In the genomic region with DNA sequence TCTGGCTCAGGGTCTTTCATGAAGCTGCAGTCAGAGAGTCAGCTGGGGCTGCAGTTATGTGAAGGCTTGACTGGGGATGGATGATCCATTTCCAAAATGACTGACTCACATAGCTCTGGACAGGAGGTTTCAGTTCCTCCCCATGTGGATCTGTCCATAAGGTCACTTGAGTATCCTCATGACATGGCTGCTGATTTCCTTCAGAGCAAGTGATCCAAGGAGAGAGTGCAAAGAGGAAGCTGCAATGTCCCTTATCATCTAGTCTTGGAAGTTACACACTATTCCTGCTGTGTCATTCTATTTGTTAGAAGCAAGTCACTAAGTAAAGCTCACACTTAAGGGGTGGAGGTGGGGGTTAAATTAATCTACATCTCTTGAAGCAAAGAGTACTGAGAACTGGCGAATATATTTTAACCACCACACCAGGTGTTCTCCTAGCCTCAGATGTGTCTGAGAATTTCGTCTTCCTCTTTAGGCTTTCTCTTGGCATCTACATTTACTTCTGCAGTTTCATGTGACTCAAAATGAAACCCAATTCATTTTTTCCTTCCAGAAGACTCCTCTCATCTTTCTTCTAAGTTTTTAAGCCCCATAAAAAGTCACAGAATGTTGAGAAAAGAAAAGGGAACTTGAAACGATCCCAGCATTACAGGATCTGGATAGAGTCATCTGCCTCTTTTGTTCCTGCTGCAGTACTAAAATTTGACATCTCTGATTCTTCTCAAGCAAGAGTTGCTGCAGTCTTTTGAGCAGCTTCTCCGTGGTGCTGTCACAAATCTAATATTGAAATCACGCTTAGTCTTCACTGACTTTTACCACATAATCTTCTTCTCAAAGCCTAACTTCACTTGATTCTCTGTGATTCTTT, we compare ENCODE assay signal across 12 cellular contexts. TPM values are rescaled to one million over a fixed set of nuclear protein-coding genes. Genes with fewer than 3 reads are reported as not detected.
A peak's percentile ranks its signal among the peaks of the same experiment; 100 is the strongest.
DNase-seq lines count a peak whose midpoint lies in the region; ATAC-seq and TF ChIP-seq lines count a peak whose summit lies in the region.
"Had no signal": no experiment of that assay in that cellular context is flagged by ENCODE, and none has a peak within 500 bp of the region (broad histone marks: within the 10 kb centered on the region; RNA-seq: fewer than 3 reads in every experiment).

No MANE protein-coding gene starts in this region.

- TF ChIP-seq CTCF in CD8-positive, alpha-beta T cell (IDR thresholded peaks at IDR 0.05) = no peak

- peaks cover 4% of the 10 kb centered on the region for H3K9me3 Mint-ChIP-seq in activated naive CD8-positive, alpha-beta T cell treated with anti-CD3 and anti-CD28 coated beads, Interleukin-2, amount 50 U/mL, for 24 hours
- no peaks in the 10 kb centered on the region for H3K9me3 Mint-ChIP-seq in CD8-positive, alpha-beta T cell

- peaks cover 24% of the 10 kb centered on the region for H3K4me1 Mint-ChIP-seq in activated naive CD8-positive, alpha-beta T cell treated with anti-CD3 and anti-CD28 coated beads, Interleukin-2, amount 50 U/mL, for 24 hours
- H3K4me1 Mint-ChIP-seq in CD8-positive, alpha-beta T cell (ENCODE audit: low read depth) = peaks cover 7% of the 10 kb centered on the region

- intact Hi-C loops in CD8-positive, alpha-beta T cell (cut with DNase I, micrococcal nuclease) = loop anchor here (5.0 to 10.0 kb wide), 3 partner anchors 315 to 548 kb away; no protein-coding TSS in a partner anchor
- intact Hi-C loops in sciatic nerve (cut with DNase I) = no loop called here

- peaks cover 6% of the 10 kb centered on the region for H3K27me3 Mint-ChIP-seq in activated naive CD8-positive, alpha-beta T cell treated with anti-CD3 and anti-CD28 coated beads, Interleukin-2, amount 50 U/mL, for 24 hours
- peaks cover 6% of the 10 kb centered on the region for H3K27me3 Mint-ChIP-seq in CD8-positive, alpha-beta T cell (ENCODE audit: low read depth)

- POLR2A ChIA-PET in CD8-positive, alpha-beta T cell (lab: Charles Lee) = no interaction called here

- H3K9me3 ChIP-seq in CD8-positive, alpha-beta T cell (ENCODE audit: low read length) = no peaks in the 10 kb centered on the region

- no peaks in the 10 kb centered on the region for H3K36me3 ChIP-seq in CD8-positive, alpha-beta T cell (ENCODE audit: insufficient read depth, low read length)

- H3K27me3 ChIP-seq in CD8-positive, alpha-beta T cell (ENCODE audit: insufficient read depth, low read length) = no peaks in the 10 kb centered on the region

- CTCF ChIA-PET in CD8-positive, alpha-beta T cell (lab: Charles Lee) = no interaction called here

- H3K27ac ChIP-seq in CD8-positive, alpha-beta T cell (ENCODE audit: low read depth, low read length) = no peak overlapping the region

- no peak for DNase-seq in activated naive CD8-positive, alpha-beta T cell treated with anti-CD3 and anti-CD28 coated beads, Interleukin-2, amount 50 U/mL, for 24 hours
- no peak for DNase-seq in CD8-positive, alpha-beta T cell
- DNase-seq in sciatic nerve (ENCODE audit: low spot score) = no peak
- DNase-seq in HCEC 1CT = no peak
- no peak for DNase-seq in H4 (ENCODE audit: low spot score)
- DNase-seq: effector CD8-positive, alpha-beta T cell; GDM1; NCI-H2227 treated with DMSO at 0.1 percent for 48 hours had no signal

- H3K4me3 ChIP-seq in CD8-positive, alpha-beta T cell (ENCODE audit: low read depth, low read length) = no peak overlapping the region

- peak overlapping the region; percentile 31 for H3K4me3 Mint-ChIP-seq in activated naive CD8-positive, alpha-beta T cell treated with anti-CD3 and anti-CD28 coated beads, Interleukin-2, amount 50 U/mL, for 24 hours
- no peak overlapping the region for H3K4me3 Mint-ChIP-seq in CD8-positive, alpha-beta T cell

- ATAC-seq in GM18508 (IDR thresholded peaks at IDR 0.05; ENCODE audit: insufficient read depth, unreplicated experiment) (peak; percentile 73), GM21528 (IDR thresholded peaks at IDR 0.05; ENCODE audit: low FRiP score, unreplicated experiment) (peak; percentile 90), HG03457 (IDR thresholded peaks at IDR 0.05; ENCODE audit: unreplicated experiment) (peak; percentile 78), sciatic nerve (no peak)
- peak; percentile 81 for ATAC-seq in activated naive CD8-positive, alpha-beta T cell treated with anti-CD3 and anti-CD28 coated beads, Interleukin-2, amount 50 U/mL, for 24 hours
- ATAC-seq in CD8-positive, alpha-beta T cell = no peak

- H3K4me1 ChIP-seq in CD8-positive, alpha-beta T cell (ENCODE audit: insufficient read depth, low read length) = no peaks in the 10 kb centered on the region

- no peaks in the 10 kb centered on the region for H3K36me3 Mint-ChIP-seq in activated naive CD8-positive, alpha-beta T cell treated with anti-CD3 and anti-CD28 coated beads, Interleukin-2, amount 50 U/mL, for 24 hours (ENCODE audit: low read depth)
- H3K36me3 Mint-ChIP-seq in CD8-positive, alpha-beta T cell = no peaks in the 10 kb centered on the region

- peak overlapping the region; percentile 56 for H3K27ac Mint-ChIP-seq in activated naive CD8-positive, alpha-beta T cell treated with anti-CD3 and anti-CD28 coated beads, Interleukin-2, amount 50 U/mL, for 24 hours
- H3K27ac Mint-ChIP-seq in CD8-positive, alpha-beta T cell = no peak overlapping the region

RNA-seq across cellular contexts. Expression of gene GRPR, which starts 3.8 kb away (rescaled TPM):
- under 1 TPM in 1 of 2 experiments, not detected in 1; 0.17 TPM for total RNA-seq in CD8-positive, alpha-beta T cell
- 0.40 TPM for total RNA-seq in sciatic nerve
- total RNA-seq in H4 (2014; rRNA removed; shearing (Covaris generic)) = not detected in 2 replicates

RNA-seq across cellular contexts. Expression of gene MAGEB17, which starts 47.7 kb away (rescaled TPM):
- not detected for total RNA-seq in CD8-positive, alpha-beta T cell
- total RNA-seq in sciatic nerve = not detected
- total RNA-seq in H4 (2014; rRNA removed; shearing (Covaris generic)) = not detected in 2 replicates
- total RNA-seq: lung microvascular endothelial cell had no signal

Comparison
In these comparisons a context has a peak if more than half of its experiments do, and no peak if none do; other contexts are left out.
1. ATAC-seq: peak in GM18508 (single experiment), GM21528 (single experiment), HG03457 (single experiment) and activated naive CD8-positive, alpha-beta T cell treated with anti-CD3 and anti-CD28 coated beads, Interleukin-2, amount 50 U/mL, for 24 hours (single experiment); none in CD8-positive, alpha-beta T cell (single experiment) and sciatic nerve (single experiment).